ENCODE assay signal across 25 cellular contexts in the genomic region with DNA sequence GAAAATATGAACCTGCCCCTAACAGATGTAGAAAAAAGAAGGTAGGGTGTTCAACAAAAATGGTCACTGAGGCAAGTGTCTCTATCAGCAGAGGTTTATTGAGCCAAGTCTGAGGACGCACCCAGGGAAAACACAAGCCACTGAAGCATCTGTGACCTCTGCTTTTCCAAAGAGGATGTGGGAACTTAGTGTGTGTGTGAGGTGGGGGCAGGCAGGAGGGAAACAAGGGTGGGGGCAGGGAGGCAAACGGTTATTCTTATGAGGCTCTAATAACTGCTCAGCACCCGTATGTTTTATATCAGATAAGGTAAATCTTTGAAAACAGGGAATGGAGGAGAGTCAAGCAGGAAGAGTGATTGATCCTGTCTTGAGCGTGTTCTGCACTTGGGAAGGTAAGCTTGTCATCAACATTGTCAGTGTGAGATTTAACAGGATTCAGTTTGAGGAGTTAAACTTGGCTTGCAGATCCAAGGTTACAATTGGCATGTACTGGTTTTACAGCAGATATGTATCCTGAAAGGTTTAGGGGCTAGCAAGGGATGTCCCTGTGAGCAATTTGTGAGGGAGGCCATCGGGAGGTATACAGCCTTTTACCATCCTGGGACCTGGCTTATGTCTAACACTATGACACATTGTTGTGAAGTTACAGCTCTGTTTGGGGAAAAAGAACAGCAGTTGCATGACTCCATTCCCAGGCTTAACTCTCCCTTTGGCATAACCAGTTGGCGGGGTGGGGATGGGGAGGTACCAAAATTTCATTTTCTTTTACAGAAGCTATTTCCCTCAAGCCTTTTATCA. TPM values are rescaled to one million over a fixed set of nuclear protein-coding genes. Genes with fewer than 3 reads are reported as not detected.
DNase-seq lines count a peak whose midpoint lies in the region; ATAC-seq, FAIRE-seq and TF ChIP-seq lines count a peak whose summit lies in the region.
"Had no signal": no experiment of that assay in that cellular context is flagged by ENCODE, and none has a peak within 500 bp of the region (broad histone marks: within the 10 kb centered on the region; RNA-seq: fewer than 3 reads in every experiment).

No MANE protein-coding gene starts in this region.

- FAIRE-seq in RCC 7860 (lab: Jason Lieb, UNC), result no peak
- FAIRE-seq: D721Med, G401.6 had no signal

- peaks cover 42% of the 10 kb centered on the region for H3K4me1 ChIP-seq in cardiac muscle cell (ENCODE audit: low read depth)
- peaks cover 0 to 23% of the 10 kb centered on the region in 2 donors for H3K4me1 ChIP-seq in right atrium auricular region

- H3K36me3 ChIP-seq in cardiac muscle cell (peaks cover 1% of the 10 kb centered on the region), right atrium auricular region (no peaks in the 10 kb centered on the region)
- H3K36me3 ChIP-seq: adrenal gland, BE2C, left lung, upper lobe of right lung had no signal

- CTCF ChIA-PET in WTC11 (lab: Charles Lee), result interaction anchor here (0.7 to 1.6 kb wide), 3 partner anchors 11 to 33 kb away, joined by 3 to 6 read pairs (median 5); no protein-coding TSS in a partner anchor
- CTCF ChIA-PET in activated CD8-positive, alpha-beta T cell treated with anti-CD3 and anti-CD28 coated beads, Interleukin-2, amount 10 ng/mL, durations not matched to agents 7 days and 5 days (lab: Charles Lee), result no interaction called here

- POLR2A ChIA-PET in WTC11 (lab: Charles Lee), result no interaction called here
- POLR2A ChIA-PET in activated CD8-positive, alpha-beta T cell treated with anti-CD3 and anti-CD28 coated beads, Interleukin-2, amount 10 ng/mL, durations not matched to agents 7 days and 5 days (lab: Charles Lee), result no interaction called here

- peak overlapping the region; percentile 93 for H3K27ac ChIP-seq in cardiac muscle cell
- H3K27ac ChIP-seq in right atrium auricular region, result no peak overlapping the region
- H3K27ac ChIP-seq: adrenal gland, left lung, RWPE1, upper lobe of right lung had no signal

- peak in 1 of 2 donors; percentile 46 for DNase-seq in cardiac muscle cell (ENCODE audit: low read depth in 1 of 2, low spot score in 1 of 2)
- no peak for DNase-seq in right atrium auricular region (ENCODE audit: low spot score)
- no peak for DNase-seq in WTC11 (ENCODE audit: low spot score)
- peak; percentile 83 for DNase-seq in islet precursor cell
- no peak for DNase-seq in NCI-H2081 (lab: John Stamatoyannopoulos, UW)
- DNase-seq in RCC 7860 (ENCODE audit: low spot score), result no peak
- no peak for DNase-seq in NCI-H2171 (lab: John Stamatoyannopoulos, UW)
- DNase-seq in activated CD8-positive, alpha-beta T cell treated with anti-CD3 and anti-CD28 coated beads, Interleukin-2, amount 10 ng/mL, durations not matched to agents 7 days and 5 days, result no peak
- DNase-seq: activated CD4-positive, alpha-beta T cell treated with anti-CD3 and anti-CD28 coated beads for 4 hours; activated gamma-delta T cell treated with Interleukin-2 at 50 U/mL for 16 hours; adrenal gland; BE2C; caudate nucleus; erythroblast; left lung; MM.1S; NCI-H1694 treated with DMSO at 0.1 percent for 48 hours; NCI-H446; NK-92 treated with Interleukin-12 subunit alpha and Interleukin-12 subunit beta, amount 100 ng/mL, for 24 hours; occipital lobe; upper lobe of right lung had no signal

- no peaks in the 10 kb centered on the region for H3K9me3 Mint-ChIP-seq in WTC11
- no peaks in the 10 kb centered on the region for H3K9me3 Mint-ChIP-seq in activated CD8-positive, alpha-beta T cell treated with anti-CD3 and anti-CD28 coated beads, Interleukin-2, amount 10 ng/mL, durations not matched to agents 7 days and 5 days (ENCODE audit: insufficient read depth)
- H3K9me3 Mint-ChIP-seq: stimulated activated naive CD8-positive, alpha-beta T cell treated with anti-CD3 and anti-CD28 coated beads, Interleukin-15, Interleukin-2, amounts not matched to agents 100 ng/mL and 50 ng/mL, for 24 hours had no signal

- no peaks in the 10 kb centered on the region for H3K27me3 Mint-ChIP-seq in WTC11 (ENCODE audit: low read depth)
- H3K27me3 Mint-ChIP-seq in activated CD8-positive, alpha-beta T cell treated with anti-CD3 and anti-CD28 coated beads, Interleukin-2, amount 10 ng/mL, durations not matched to agents 7 days and 5 days (ENCODE audit: low read depth), result no peaks in the 10 kb centered on the region
- H3K27me3 Mint-ChIP-seq: stimulated activated naive CD8-positive, alpha-beta T cell treated with anti-CD3 and anti-CD28 coated beads, Interleukin-15, Interleukin-2, amounts not matched to agents 100 ng/mL and 50 ng/mL, for 24 hours had no signal

- H3K27ac Mint-ChIP-seq in WTC11, result peak overlapping the region; percentile 77; the same call in 1 of the 2 replicates
- no peak overlapping the region for H3K27ac Mint-ChIP-seq in activated CD8-positive, alpha-beta T cell treated with anti-CD3 and anti-CD28 coated beads, Interleukin-2, amount 10 ng/mL, durations not matched to agents 7 days and 5 days
- H3K27ac Mint-ChIP-seq: stimulated activated naive CD8-positive, alpha-beta T cell treated with anti-CD3 and anti-CD28 coated beads, Interleukin-15, Interleukin-2, amounts not matched to agents 100 ng/mL and 50 ng/mL, for 24 hours had no signal

- no peaks in the 10 kb centered on the region for H3K27me3 ChIP-seq in cardiac muscle cell
- H3K27me3 ChIP-seq in right atrium auricular region, result no peaks in the 10 kb centered on the region
- H3K27me3 ChIP-seq: adrenal gland, BE2C, left lung, upper lobe of right lung had no signal

- no peak for ATAC-seq in WTC11
- ATAC-seq in activated CD8-positive, alpha-beta T cell treated with anti-CD3 and anti-CD28 coated beads, Interleukin-2, amount 10 ng/mL, durations not matched to agents 7 days and 5 days, result no peak
- ATAC-seq: left lung, upper lobe of right lung had no signal

- H3K4me3 Mint-ChIP-seq in WTC11, result no peak overlapping the region
- H3K4me3 Mint-ChIP-seq in activated CD8-positive, alpha-beta T cell treated with anti-CD3 and anti-CD28 coated beads, Interleukin-2, amount 10 ng/mL, durations not matched to agents 7 days and 5 days, result no peak overlapping the region
- H3K4me3 Mint-ChIP-seq: stimulated activated naive CD8-positive, alpha-beta T cell treated with anti-CD3 and anti-CD28 coated beads, Interleukin-15, Interleukin-2, amounts not matched to agents 100 ng/mL and 50 ng/mL, for 24 hours had no signal

- no peaks in the 10 kb centered on the region for H3K36me3 Mint-ChIP-seq in WTC11
- no peaks in the 10 kb centered on the region for H3K36me3 Mint-ChIP-seq in activated CD8-positive, alpha-beta T cell treated with anti-CD3 and anti-CD28 coated beads, Interleukin-2, amount 10 ng/mL, durations not matched to agents 7 days and 5 days (ENCODE audit: low read depth)

- H3K4me3 ChIP-seq in cardiac muscle cell, result no peak overlapping the region
- no peak overlapping the region for H3K4me3 ChIP-seq in right atrium auricular region
- H3K4me3 ChIP-seq: adrenal gland, left lung, upper lobe of right lung had no signal

- peaks cover 48% of the 10 kb centered on the region for H3K4me1 Mint-ChIP-seq in WTC11
- no peaks in the 10 kb centered on the region for H3K4me1 Mint-ChIP-seq in activated CD8-positive, alpha-beta T cell treated with anti-CD3 and anti-CD28 coated beads, Interleukin-2, amount 10 ng/mL, durations not matched to agents 7 days and 5 days (ENCODE audit: low read depth)

- no peaks in the 10 kb centered on the region for H3K9me3 ChIP-seq in cardiac muscle cell (ENCODE audit: low read depth)
- no peaks in the 10 kb centered on the region for H3K9me3 ChIP-seq in right atrium auricular region
- H3K9me3 ChIP-seq: adrenal gland, BE2C, left lung, upper lobe of right lung had no signal

- TF ChIP-seq CTCF in cardiac muscle cell (IDR thresholded peaks at IDR 0.05; ENCODE audit: low read depth, low read length) (no peak), right atrium auricular region (IDR thresholded peaks at IDR 0.05) (no peak), WTC11 (IDR thresholded peaks at IDR 0.05) (no peak)

TF ChIP-seq in WTC11, 78 proteins besides CTCF, POLR2A, EP300 and RAD21 (continues in another document):
- TF ChIP-seq GRHL2 (CRISPR knock-in tag; IDR thresholded peaks at IDR 0.05; ENCODE audit: insufficient replicate concordance, severe bottlenecking) (no peak), TEAD1 (CRISPR knock-in tag; IDR thresholded peaks at IDR 0.05) (no peak), FOXK1 (CRISPR knock-in tag; IDR thresholded peaks at IDR 0.05) (no peak), NFATC4 (CRISPR knock-in tag; IDR thresholded peaks at IDR 0.05) (no peak), ZNF219 (CRISPR knock-in tag; IDR thresholded peaks at IDR 0.05; ENCODE audit: borderline replicate concordance) (no peak), ATF1 (CRISPR knock-in tag; IDR thresholded peaks at IDR 0.05) (no peak), FOXP1 (CRISPR knock-in tag; IDR thresholded peaks at IDR 0.05; ENCODE audit: borderline replicate concordance) (no peak), NR1H2 (CRISPR knock-in tag; IDR thresholded peaks at IDR 0.05) (no peak), ZNF423 (CRISPR knock-in tag; IDR thresholded peaks at IDR 0.05) (no peak)
- TF ChIP-seq, protein P1, sequence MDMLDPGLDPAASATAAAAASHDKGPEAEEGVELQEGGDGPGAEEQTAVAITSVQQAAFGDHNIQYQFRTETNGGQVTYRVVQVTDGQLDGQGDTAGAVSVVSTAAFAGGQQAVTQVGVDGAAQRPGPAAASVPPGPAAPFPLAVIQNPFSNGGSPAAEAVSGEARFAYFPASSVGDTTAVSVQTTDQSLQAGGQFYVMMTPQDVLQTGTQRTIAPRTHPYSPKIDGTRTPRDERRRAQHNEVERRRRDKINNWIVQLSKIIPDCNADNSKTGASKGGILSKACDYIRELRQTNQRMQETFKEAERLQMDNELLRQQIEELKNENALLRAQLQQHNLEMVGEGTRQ (CRISPR knock-in tag; IDR thresholded peaks at IDR 0.05), result no peak
- TF ChIP-seq, protein P2, sequence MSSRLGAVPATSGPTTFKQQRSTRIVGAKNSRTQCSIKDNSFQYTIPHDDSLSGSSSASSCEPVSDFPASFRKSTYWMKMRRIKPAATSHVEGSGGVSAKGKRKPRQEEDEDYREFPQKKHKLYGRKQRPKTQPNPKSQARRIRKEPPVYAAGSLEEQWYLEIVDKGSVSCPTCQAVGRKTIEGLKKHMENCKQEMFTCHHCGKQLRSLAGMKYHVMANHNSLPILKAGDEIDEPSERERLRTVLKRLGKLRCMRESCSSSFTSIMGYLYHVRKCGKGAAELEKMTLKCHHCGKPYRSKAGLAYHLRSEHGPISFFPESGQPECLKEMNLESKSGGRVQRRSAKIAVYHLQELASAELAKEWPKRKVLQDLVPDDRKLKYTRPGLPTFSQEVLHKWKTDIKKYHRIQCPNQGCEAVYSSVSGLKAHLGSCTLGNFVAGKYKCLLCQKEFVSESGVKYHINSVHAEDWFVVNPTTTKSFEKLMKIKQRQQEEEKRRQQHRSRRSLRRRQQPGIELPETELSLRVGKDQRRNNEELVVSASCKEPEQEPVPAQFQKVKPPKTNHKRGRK (CRISPR knock-in tag; IDR thresholded peaks at IDR 0.05; ENCODE audit: borderline replicate concordance), result no peak

RNA-seq across cellular contexts. Expression of a gene that starts 33.7 kb away (rescaled TPM):
- 35.8 and 61.3 TPM in 2 replicates for total RNA-seq in cardiac muscle cell
- polyA plus RNA-seq in cardiac muscle cell, result 26.4 and 36.1 TPM in 2 replicates
- total RNA-seq in right atrium auricular region, result 1 to 10 TPM; 3.7 to 4.8 TPM
- 34.4 to 36.3 TPM (median 36.0 TPM) in 3 replicates for total RNA-seq in WTC11 (2021)
- total RNA-seq in activated CD8-positive, alpha-beta T cell treated with anti-CD3 and anti-CD28 coated beads, Interleukin-2, amount 10 ng/mL, durations not matched to agents 7 days and 5 days, result 1 to 10 TPM; 2.1 to 2.2 TPM
